1 cellular context compared by ENCODE assay signal in the genomic region with DNA sequence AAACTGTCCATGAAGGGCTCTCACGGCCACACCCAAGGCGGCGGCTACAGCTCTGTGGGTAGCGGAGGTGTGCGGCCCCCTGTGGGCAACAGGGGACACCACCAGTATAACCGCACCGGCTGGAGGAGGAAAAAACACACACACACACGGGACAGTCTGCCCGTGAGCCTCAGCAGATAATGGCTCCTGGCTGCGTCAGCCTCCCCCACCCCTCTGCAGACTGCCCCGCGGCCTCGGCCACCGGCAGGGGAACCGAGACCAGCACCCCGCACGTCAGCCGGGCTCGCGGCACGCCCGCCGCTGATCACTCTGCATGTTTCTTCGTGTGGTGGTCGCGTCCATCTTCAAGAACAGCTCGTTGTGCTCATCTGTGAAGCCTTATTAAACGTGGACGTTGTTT.
TF ChIP-seq lines count a peak whose summit lies in the region.

No MANE protein-coding gene starts in this region.

TF ChIP-seq in H1, 55 proteins besides CTCF, POLR2A, EP300 and RAD21:
- no peak for TF ChIP-seq SUZ12 (IDR thresholded peaks at IDR 0.05; ENCODE audit: low read length)
- no peak for TF ChIP-seq GTF2F1 (IDR thresholded peaks at IDR 0.05; ENCODE audit: borderline replicate concordance, low read depth, low read length)
- TF ChIP-seq SRF (IDR thresholded peaks at IDR 0.05; ENCODE audit: low read depth, low read length): no peak
- TF ChIP-seq RXRA (IDR thresholded peaks at IDR 0.05; ENCODE audit: insufficient read depth, low read depth, low read length): no peak
- no peak for TF ChIP-seq HDAC6 (IDR thresholded peaks at IDR 0.05; ENCODE audit: low read depth, low read length)
- TF ChIP-seq SAP30 (IDR thresholded peaks at IDR 0.05; ENCODE audit: insufficient read depth, insufficient replicate concordance, low read length): no peak
- no peak for TF ChIP-seq MAFK (IDR thresholded peaks at IDR 0.05; ENCODE audit: low read depth, low read length)
- no peak for TF ChIP-seq PHF8 (conservative IDR thresholded peaks at IDR 0.05; ENCODE audit: low read depth, low read length)
- no peak for TF ChIP-seq SP1 (IDR thresholded peaks at IDR 0.05; ENCODE audit: low read depth, low read length)
TF ChIP-seq in H1: peak in this region for 0.
